In genomic region chr7:1293950-1294728, GRCh38 we compare ENCODE assay signal across 23 cellular contexts.
"Had no signal": no experiment of that assay in that cellular context is flagged by ENCODE, and none has a peak within 500 bp of the region (broad histone marks: within the 10 kb centered on the region; RNA-seq: fewer than 3 reads in every experiment).

No MANE protein-coding gene starts in this region.

- H2AFZ ChIP-seq: parathyroid adenoma had no signal

- H3K27me3 ChIP-seq: cardiac muscle cell, right lobe of liver had no signal

- H3K4me3 ChIP-seq: cardiac muscle cell, right lobe of liver, transverse colon, uterus had no signal

- H3K79me2 ChIP-seq: parathyroid adenoma had no signal

- H3K9me3 ChIP-seq: right lobe of liver, transverse colon, uterus had no signal

- H3K4me1 ChIP-seq: parathyroid adenoma had no signal

- ATAC-seq: activated CD8-positive, alpha-beta memory T cell treated with anti-CD3 and anti-CD28 coated beads, Interleukin-2, amount 10 ng/mL, durations not matched to agents 7 days and 5 days; activated CD8-positive, alpha-beta T cell treated with anti-CD3 and anti-CD28 coated beads for 36 hours; left lobe of liver; right lobe of liver; stimulated activated naive B cell treated with anti-CD40 and anti-IgM and Interleukin-4, amounts not matched to agents 10 μg/mL and 1 μg/mL and 100 μg/mL, for 72 hours had no signal

- DNase-seq: activated CD4-positive, alpha-beta T cell treated with anti-CD3 and anti-CD28 coated beads, Interleukin-2, amount 10 ng/mL, durations not matched to agents 7 days and 5 days; activated CD8-positive, alpha-beta memory T cell treated with anti-CD3 and anti-CD28 coated beads, Interleukin-2, amount 10 ng/mL, durations not matched to agents 7 days and 5 days; activated CD8-positive, alpha-beta T cell treated with anti-CD3 and anti-CD28 coated beads for 36 hours; activated effector memory CD4-positive, alpha-beta T cell treated with anti-CD3 and anti-CD28 coated beads, Interleukin-2, amount 50 U/mL, for 16 hours; activated naive CD4-positive, alpha-beta T cell treated with anti-CD3 and anti-CD28 coated beads, Interleukin-2, amount 10 ng/mL, durations not matched to agents 7 days and 5 days; activated T-cell treated with anti-CD3 and anti-CD28 coated beads for 4 hours; amygdala; effector CD4-positive, alpha-beta T cell; foreskin melanocyte; glutamatergic neuron; hypothalamus; mammary epithelial cell; nephron progenitor cell; nucleus accumbens; small intestine; stimulated activated CD4-positive, alpha-beta T cell treated with anti-CD3 and anti-CD28 coated beads, Interleukin-15, amount 100 ng/mL, for 24 hours; stimulated activated naive B cell treated with anti-CD40 and anti-IgM and Interleukin-4, amounts not matched to agents 10 μg/mL and 1 μg/mL and 100 μg/mL, for 72 hours; transverse colon; uterus had no signal

- H3K27ac ChIP-seq: cardiac muscle cell, parathyroid adenoma, right lobe of liver, transverse colon, uterus had no signal

- H3K36me3 ChIP-seq: cardiac muscle cell, right lobe of liver, transverse colon, uterus had no signal
